In genomic region chr3:17737591-17737990, GRCh38 we compare ENCODE assay signal across 24 cellular contexts. TPM values are rescaled to one million over a fixed set of nuclear protein-coding genes. Genes with fewer than 3 reads are reported as not detected.
DNase-seq lines count a peak whose midpoint lies in the region; ATAC-seq, FAIRE-seq and TF ChIP-seq lines count a peak whose summit lies in the region.
"Had no signal": no experiment of that assay in that cellular context is flagged by ENCODE, and none has a peak within 500 bp of the region (broad histone marks: within the 10 kb centered on the region; RNA-seq: fewer than 3 reads in every experiment).

No MANE protein-coding gene starts in this region.

- no peak overlapping the region for H3K9ac ChIP-seq in OCI-LY1 (ENCODE audit: low read length)
- no peak overlapping the region; a peak in 1 of 4 replicates for H3K9ac ChIP-seq in K562 (ENCODE audit: insufficient read depth in 1 of 2, low read depth in 2 of 2, low read length in 2 of 2)

- TF ChIP-seq CTCF in A549 (IDR thresholded peaks at IDR 0.05) (no peak), DOHH2 (IDR thresholded peaks at IDR 0.05; ENCODE audit: low read depth, low read length, poor library complexity, severe bottlenecking) (no peak), OCI-LY1 (IDR thresholded peaks at IDR 0.05; ENCODE audit: low read length) (no peak), K562 (IDR thresholded peaks at IDR 0.05 in 2 of 3, conservative IDR thresholded peaks at IDR 0.05 in 1 of 3; ENCODE audit: insufficient read depth in 2 of 3, low read depth in 1 of 3, low read length in 3 of 3) (no peak)

- H3K79me2 ChIP-seq in DOHH2 (ENCODE audit: control insufficient read depth, low read length) (peaks cover 91% of the 10 kb centered on the region), OCI-LY1 (ENCODE audit: insufficient read depth, low read length) (peaks cover 25% of the 10 kb centered on the region), K562 (ENCODE audit: control insufficient read depth, insufficient read depth, low read length) (peaks cover 88% of the 10 kb centered on the region)

- H3K27ac ChIP-seq in A549, result no peak overlapping the region
- no peak overlapping the region for H3K27ac ChIP-seq in DOHH2 (ENCODE audit: low read depth, low read length)
- H3K27ac ChIP-seq in OCI-LY1 (ENCODE audit: low read depth, low read length, poor library complexity, severe bottlenecking), result no peak overlapping the region
- peak overlapping the region; percentile 44; the same call in 1 of the 3 replicates for H3K27ac ChIP-seq in K562 (ENCODE audit: extremely low read depth, low read depth, low read length)
- H3K27ac ChIP-seq: SJCRH30 had no signal

- no peaks in the 10 kb centered on the region for H3K9me1 ChIP-seq in K562 (ENCODE audit: control insufficient read depth, insufficient read depth, low read length)

- in situ Hi-C loops in K562 (cut with MboI), result no loop called here

- H2AFZ ChIP-seq in OCI-LY1 (ENCODE audit: low read length), result no peak overlapping the region
- no peak overlapping the region for H2AFZ ChIP-seq in K562 (ENCODE audit: low read depth, low read length)

- POLR2A ChIA-PET in A549 (lab: Yijun Ruan, JAX) (no interaction called here), K562 (lab: Yijun Ruan, JAX) (no interaction called here)

- H3K36me3 ChIP-seq in DOHH2 (ENCODE audit: control insufficient read depth, low read length), result peaks cover 25% of the 10 kb centered on the region
- H3K36me3 ChIP-seq in OCI-LY1 (ENCODE audit: insufficient read depth, low read length), result no peaks in the 10 kb centered on the region
- no peaks in the 10 kb centered on the region; the same call in 2 of the 3 replicates for H3K36me3 ChIP-seq in K562 (ENCODE audit: control insufficient read depth, insufficient read depth, low read length)
- H3K36me3 ChIP-seq: BE2C, MG63, SJCRH30 had no signal

- H3K4me2 ChIP-seq in A549 (0 out of 3 replicates have a peak overlapping the region, but pooled peaks have one; percentile 95), DOHH2 (ENCODE audit: low read length) (peak overlapping the region; percentile 82), OCI-LY1 (ENCODE audit: low read length) (peak overlapping the region; percentile 13; the same call in 1 of the 2 replicates), K562 (ENCODE audit: insufficient read depth, low read length) (no peak overlapping the region)

- DNase-seq in A549 (ENCODE audit: low read depth in 1 of 2, low spot score in 1 of 2) (no peak), K562 (ENCODE audit: extremely low read depth in 1 of 4, low spot score in 3 of 4) (no peak), NCI-H128 (lab: John Stamatoyannopoulos, UW; ENCODE audit: unreplicated experiment) (no peak), D341Med (ENCODE audit: low spot score) (no peak)
- DNase-seq: BE2C; DMS79; IMR-90; Kasumi-1; MG63; NCI-H1436; NCI-H187 treated with DMSO at 0.1 percent for 48 hours; NCI-H2227 treated with DMSO at 0.1 percent for 48 hours; NCI-H510A; NCI-H774; NK-92 treated with Interleukin-12 subunit alpha and Interleukin-12 subunit beta, amount 100 ng/mL, for 24 hours; SJCRH30 had no signal

- H3F3A ChIP-seq in DOHH2 (ENCODE audit: control insufficient read depth, insufficient read depth), result peaks cover 22% of the 10 kb centered on the region
- H3F3A ChIP-seq in OCI-LY1 (ENCODE audit: insufficient read depth, low read length), result no peaks in the 10 kb centered on the region

- no peaks in the 10 kb centered on the region for H3K9me3 ChIP-seq in A549
- H3K9me3 ChIP-seq in DOHH2 (ENCODE audit: control insufficient read depth, insufficient read depth, low read length), result no peaks in the 10 kb centered on the region
- no peaks in the 10 kb centered on the region for H3K9me3 ChIP-seq in OCI-LY1 (ENCODE audit: low read length)
- no peaks in the 10 kb centered on the region for H3K9me3 ChIP-seq in K562 (replicated peaks; ENCODE audit: control insufficient read depth, insufficient read depth, low read depth, low read length)
- H3K9me3 ChIP-seq: BE2C, MG63, SJCRH30 had no signal

- TF ChIP-seq POLR2A in A549 (IDR thresholded peaks at IDR 0.05; ENCODE audit: low read length) (no peak), K562 (conservative IDR thresholded peaks at IDR 0.05) (no peak)

- H3K4me1 ChIP-seq in A549 (peaks cover 17% of the 10 kb centered on the region), DOHH2 (ENCODE audit: control insufficient read depth, low read length) (peaks cover 34% of the 10 kb centered on the region), OCI-LY1 (ENCODE audit: insufficient read depth, low read length, severe bottlenecking) (peaks cover 41% of the 10 kb centered on the region), K562 (replicated peaks in 1 of 2; ENCODE audit: control insufficient read depth in 2 of 2, insufficient read depth in 2 of 2, low read length in 2 of 2) (peaks cover 17 to 30% of the 10 kb centered on the region in 2 experiments)
- H3K4me1 ChIP-seq: BE2C had no signal

- intact Hi-C loops in K562 (cut with micrococcal nuclease), result no loop called here

- CTCF ChIA-PET in A549 (lab: Yijun Ruan, JAX), result interaction anchor here (1.1 kb wide), 2 partner anchors 50 to 258 kb away, joined by 3 read pairs; no protein-coding TSS in a partner anchor
- CTCF ChIA-PET in K562 (lab: Yijun Ruan, JAX; ENCODE audit: low intra/inter-chr PET ratio), result no interaction called here

- no peak for TF ChIP-seq RAD21 in A549 (conservative IDR thresholded peaks at IDR 0.05 in 1 of 2, IDR thresholded peaks at IDR 0.05 in 1 of 2)
- TF ChIP-seq RAD21 in K562 (CRISPR knock-in tag; conservative IDR thresholded peaks at IDR 0.05 in 1 of 2, IDR thresholded peaks at IDR 0.05 in 1 of 2), result no peak

- BruUV-seq in K562 (replicated peaks; lab: Mats Ljungman, UMichigan), result no TSS peak

- TF ChIP-seq EP300 in A549 (IDR thresholded peaks at IDR 0.05) (no peak), K562 (IDR thresholded peaks at IDR 0.05; ENCODE audit: low read length) (no peak)

- ATAC-seq in A549 (no peak), K562 (no peak), GM21360 (IDR thresholded peaks at IDR 0.05; ENCODE audit: unreplicated experiment) (no peak)
- ATAC-seq: HCT116 had no signal

- no peaks in the 10 kb centered on the region for H4K20me1 ChIP-seq in DOHH2 (ENCODE audit: control insufficient read depth, insufficient read depth, low read depth, low read length)
- no peaks in the 10 kb centered on the region for H4K20me1 ChIP-seq in OCI-LY1 (ENCODE audit: insufficient read depth, low read length)
- no peaks in the 10 kb centered on the region for H4K20me1 ChIP-seq in K562 (replicated peaks; ENCODE audit: control insufficient read depth, insufficient read depth, low read length)

- no peaks in the 10 kb centered on the region for H3K9me2 ChIP-seq in DOHH2 (replicated peaks; ENCODE audit: control insufficient read depth, low read length)
- H3K9me2 ChIP-seq in OCI-LY1 (ENCODE audit: low read depth, low read length), result no peaks in the 10 kb centered on the region

- H3K4me3 ChIP-seq in A549 (no peak overlapping the region), DOHH2 (ENCODE audit: low read length) (peak overlapping the region; percentile 4), OCI-LY1 (ENCODE audit: low read depth, low read length, poor library complexity, severe bottlenecking) (no peak overlapping the region), K562 (no peak overlapping the region)
- H3K4me3 ChIP-seq: MG63, SJCRH30 had no signal

- H3K27me3 ChIP-seq in DOHH2 (ENCODE audit: control insufficient read depth, low read length), result no peaks in the 10 kb centered on the region
- no peaks in the 10 kb centered on the region for H3K27me3 ChIP-seq in OCI-LY1 (ENCODE audit: insufficient read depth, low read length)
- no peaks in the 10 kb centered on the region for H3K27me3 ChIP-seq in K562 (ENCODE audit: control insufficient read depth in 2 of 2, insufficient read depth in 2 of 2, low read length in 2 of 2)
- H3K27me3 ChIP-seq: BE2C, MG63, SJCRH30 had no signal

- FAIRE-seq in A549 (lab: Jason Lieb, UNC) (no peak), K562 (lab: Jason Lieb, UNC) (no peak)
- FAIRE-seq: A204.1, GM18507, H1, RCC 7860 had no signal

TF ChIP-seq in K562, 482 proteins besides CTCF, POLR2A, EP300 and RAD21:
- TF ChIP-seq MEIS2 (IDR thresholded peaks at IDR 0.05; ENCODE audit: partially characterized antibody) (peak; percentile 31), BRD9 (IDR thresholded peaks at IDR 0.05; ENCODE audit: low read depth, partially characterized antibody) (no peak)
TF ChIP-seq in K562: peak in this region for 1.

RNA-seq across cellular contexts. Expression of gene TBC1D5, which starts 4.8 kb away (rescaled TPM):
- 67.3 and 72.2 TPM in 2 replicates for polyA plus RNA-seq in A549 (2011; rRNA removed)
- 14.4 and 19.6 TPM in 2 replicates for polyA plus RNA-seq in A549 (2012; cell fraction: cytosol; rRNA removed)
- 13.1 and 15.2 TPM in 2 replicates for polyA plus RNA-seq in A549 (2012; cell fraction: nucleus; rRNA removed)
- polyA plus RNA-seq in A549 (2017; fragmentation: RNase III; extraction: RNeasy Plus Mini Kit Qiagen cat#74134 plus additional on column Dnase treatment), result 36.7 to 40.5 TPM (median 39.8 TPM) in 3 replicates
- 65.0 and 68.7 TPM in 2 replicates for polyA minus RNA-seq in A549 (2011; rRNA and poly(A)+ RNA removed)
- total RNA-seq in K562 (2011; cell fraction: chromatin; rRNA removed; ENCODE audit: low replicate concordance), result 37.2 and 85.0 TPM in 2 replicates
- total RNA-seq in K562 (2011; cell fraction: nucleolus; rRNA removed), result 19.2 and 21.7 TPM in 2 replicates
- total RNA-seq in K562 (2011; cell fraction: nucleoplasm; rRNA removed), result 36.4 and 46.8 TPM in 2 replicates
- total RNA-seq in K562 (2014; rRNA removed), result 26.5 and 27.0 TPM in 2 replicates
- total RNA-seq in K562 (2014; rRNA removed; fragmentation: Illumina TruSeq; extraction: Trizol), result 36.0 and 36.4 TPM in 2 replicates
- total RNA-seq in K562 (2015; rRNA removed; fragmentation: Illumina TruSeq; extraction: Trizol), result 36.6 and 38.1 TPM in 2 replicates
- total RNA-seq in K562 (2021), result 25.6 and 28.9 TPM in 2 replicates
- polyA plus RNA-seq in K562 (2011; rRNA removed), result 28.0 and 31.8 TPM in 2 replicates
- 16.9 and 21.2 TPM in 2 replicates for polyA plus RNA-seq in K562 (2011; cell fraction: cytosol; rRNA removed)
- polyA plus RNA-seq in K562 (2011; cell fraction: nucleus; rRNA removed), result 15.1 and 18.6 TPM in 2 replicates
- polyA plus RNA-seq in K562 (2012), result 15.9 and 23.7 TPM in 2 replicates
- 21.8 and 24.2 TPM in 2 replicates for polyA plus RNA-seq in K562 (2014; fragmentation: Illumina TruSeq; extraction: Trizol)
- 1 to 10 TPM; 2.9 to 5.1 TPM for polyA plus RNA-seq in K562 (2014; fragmentation: Nextera tagmentation; extraction: Ambion mirVana)
- polyA plus RNA-seq in K562 (2014; rRNA removed), result 13.5 and 19.8 TPM in 2 replicates
- 68.1 and 87.9 TPM in 2 replicates for polyA minus RNA-seq in K562 (2011; rRNA and poly(A)+ RNA removed)
- polyA minus RNA-seq in K562 (2011; cell fraction: cytosol; rRNA and poly(A)+ RNA removed), result 33.6 and 38.9 TPM in 2 replicates
- 35.9 and 61.5 TPM in 2 replicates for polyA minus RNA-seq in K562 (2011; cell fraction: nucleus; rRNA and poly(A)+ RNA removed)
